Comparison of ENCODE assay signal across 25 cellular contexts in genomic region chr16:78416400-78416799, GRCh38.
"Had no signal": no experiment of that assay in that cellular context is flagged by ENCODE, and none has a peak within 500 bp of the region (broad histone marks: within the 10 kb centered on the region; RNA-seq: fewer than 3 reads in every experiment).

No MANE protein-coding gene starts in this region.

- H3K9me3 ChIP-seq: right atrium auricular region, upper lobe of right lung had no signal

- H3K4me1 ChIP-seq: left ventricle myocardium inferior, parathyroid adenoma, right atrium auricular region, suprapubic skin, tibial artery, upper lobe of right lung had no signal

- H3K27ac ChIP-seq: hepatocyte, left ventricle myocardium inferior, neural progenitor cell, neutrophil, parathyroid adenoma, right atrium auricular region, skin epidermis, suprapubic skin, thoracic aorta, tibial artery, upper lobe of right lung had no signal

- H3K36me3 ChIP-seq: left ventricle myocardium inferior, neural progenitor cell, neutrophil, right atrium auricular region, suprapubic skin, thoracic aorta, tibial artery, upper lobe of right lung had no signal

- H3K9ac ChIP-seq: neural progenitor cell, parathyroid adenoma had no signal

- H3K4me3 Mint-ChIP-seq: mesothelial cell of epicardium; naive B cell; natural killer cell; nephron progenitor cell; neural progenitor cell; stimulated activated effector memory CD8-positive, alpha-beta T cell treated with anti-CD3 and anti-CD28 coated beads, Interleukin-12 subunit alpha, Interleukin-12 subunit beta, amount 100 ng/mL, for 72 hours; stimulated activated naive CD8-positive, alpha-beta T cell treated with anti-CD3 and anti-CD28 coated beads, Interleukin-15, Interleukin-2, amounts not matched to agents 100 ng/mL and 50 ng/mL, for 24 hours had no signal

- H3K4me2 ChIP-seq: hepatocyte, neural progenitor cell had no signal

- H3K27ac Mint-ChIP-seq: mesothelial cell of epicardium; natural killer cell; nephron progenitor cell; neural progenitor cell; stimulated activated effector memory CD8-positive, alpha-beta T cell treated with anti-CD3 and anti-CD28 coated beads, Interleukin-12 subunit alpha, Interleukin-12 subunit beta, amount 100 ng/mL, for 72 hours; stimulated activated naive CD8-positive, alpha-beta T cell treated with anti-CD3 and anti-CD28 coated beads, Interleukin-15, Interleukin-2, amounts not matched to agents 100 ng/mL and 50 ng/mL, for 24 hours had no signal

- DNase-seq: islet precursor cell; left ventricle myocardium inferior; naive B cell; natural killer cell; nephron progenitor cell; occipital lobe; stimulated activated CD4-positive, alpha-beta T cell treated with anti-CD3 and anti-CD28 coated beads, Interleukin-12 subunit alpha, Interleukin-12 subunit beta, amount 100 ng/mL, for 4 hours; stimulated activated CD4-positive, alpha-beta T cell treated with anti-CD3 and anti-CD28 coated beads, Interleukin-4, amount 100 ng/mL, for 24 hours; stimulated activated naive CD4-positive, alpha-beta T cell; tibial artery; trophoblast cell; upper lobe of right lung had no signal

- ATAC-seq: natural killer cell; sciatic nerve; stimulated activated effector memory CD8-positive, alpha-beta T cell treated with anti-CD3 and anti-CD28 coated beads, Interleukin-12 subunit alpha, Interleukin-12 subunit beta, amount 100 ng/mL, for 72 hours; upper lobe of right lung had no signal

- H3K36me3 Mint-ChIP-seq: natural killer cell; stimulated activated effector memory CD8-positive, alpha-beta T cell treated with anti-CD3 and anti-CD28 coated beads, Interleukin-12 subunit alpha, Interleukin-12 subunit beta, amount 100 ng/mL, for 72 hours had no signal

- H2AFZ ChIP-seq: hepatocyte, neural progenitor cell, parathyroid adenoma had no signal

- H3K27me3 Mint-ChIP-seq: naive B cell; stimulated activated naive CD8-positive, alpha-beta T cell treated with anti-CD3 and anti-CD28 coated beads, Interleukin-15, Interleukin-2, amounts not matched to agents 100 ng/mL and 50 ng/mL, for 24 hours had no signal

- H3K4me3 ChIP-seq: hepatocyte, left ventricle myocardium inferior, lung, neural progenitor cell, right atrium auricular region, skin epidermis, suprapubic skin, thoracic aorta, tibial artery, upper lobe of right lung had no signal

- H3K4me1 Mint-ChIP-seq: mesothelial cell of epicardium; naive B cell; natural killer cell; nephron progenitor cell; stimulated activated effector memory CD8-positive, alpha-beta T cell treated with anti-CD3 and anti-CD28 coated beads, Interleukin-12 subunit alpha, Interleukin-12 subunit beta, amount 100 ng/mL, for 72 hours had no signal

- H3K27me3 ChIP-seq: hepatocyte, neural progenitor cell, neutrophil, right atrium auricular region, suprapubic skin, tibial artery, upper lobe of right lung had no signal
